Comparison of ENCODE assay signal across 22 cellular contexts in the genomic region with DNA sequence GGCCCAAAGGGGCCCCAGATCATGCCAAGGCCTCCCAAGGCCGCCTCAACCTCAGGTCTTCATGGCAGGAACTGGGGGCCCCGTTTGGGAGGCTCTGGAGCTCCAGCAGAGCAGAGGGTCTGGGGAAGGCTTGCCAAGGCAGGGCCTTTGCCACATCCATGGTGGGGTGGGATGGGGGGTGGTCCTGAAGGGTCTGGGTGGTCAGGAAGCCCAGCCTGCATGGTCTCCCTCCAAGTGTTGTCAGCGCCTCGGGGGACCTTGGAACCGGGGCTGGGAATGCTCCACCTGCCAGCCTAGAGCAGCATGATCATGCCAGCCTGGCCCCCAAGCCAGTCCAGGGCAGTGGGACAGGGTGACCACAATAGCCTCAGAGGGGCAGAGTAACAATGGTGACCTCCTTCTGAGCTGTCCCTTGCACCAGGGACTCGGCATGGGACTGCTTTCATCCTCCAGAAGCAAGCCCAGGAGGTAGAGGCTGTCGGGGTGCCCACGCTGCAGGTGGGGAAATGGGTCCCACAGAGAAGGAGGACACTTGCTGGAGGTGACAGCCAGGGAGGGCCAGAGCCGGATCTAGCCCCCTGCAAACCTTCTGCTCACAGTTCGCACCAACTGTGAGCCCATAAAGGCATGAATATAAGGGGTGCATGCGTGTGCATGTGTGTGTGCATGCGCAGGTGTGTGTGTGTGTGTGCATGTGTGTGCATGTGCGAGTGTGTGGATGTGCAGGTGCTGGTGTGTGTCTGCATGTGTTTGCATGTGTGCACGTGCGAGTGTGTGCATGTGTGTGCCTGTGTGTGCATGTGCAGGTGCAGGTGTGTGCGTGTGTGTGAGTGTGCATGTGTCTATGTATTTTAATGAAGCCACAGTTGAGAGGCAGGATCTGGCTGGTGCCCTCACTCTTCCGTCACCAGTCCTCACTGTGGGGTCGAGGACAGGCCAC.
DNase-seq lines count a peak whose midpoint lies in the region; ATAC-seq and TF ChIP-seq lines count a peak whose summit lies in the region.
"Had no signal": no experiment of that assay in that cellular context is flagged by ENCODE, and none has a peak within 500 bp of the region (broad histone marks: within the 10 kb centered on the region; RNA-seq: fewer than 3 reads in every experiment).

No MANE protein-coding gene starts in this region.

- H3K4me3 Mint-ChIP-seq in activated CD8-positive, alpha-beta memory T cell treated with anti-CD3 and anti-CD28 coated beads, Interleukin-2, amount 10 ng/mL, durations not matched to agents 7 days and 5 days = no peak overlapping the region
- H3K4me3 Mint-ChIP-seq: CD4-positive, alpha-beta memory T cell; dendritic cell treated with granulocyte-macrophage colony-stimulating factor and Interleukin-4, amounts not matched to agents 40 ng/mL and 50 ng/mL, for 4 days; nephron had no signal

- no peaks in the 10 kb centered on the region for H3K9me3 Mint-ChIP-seq in activated CD8-positive, alpha-beta memory T cell treated with anti-CD3 and anti-CD28 coated beads, Interleukin-2, amount 10 ng/mL, durations not matched to agents 7 days and 5 days (ENCODE audit: low read depth)
- H3K9me3 Mint-ChIP-seq: dendritic cell treated with granulocyte-macrophage colony-stimulating factor and Interleukin-4, amounts not matched to agents 40 ng/mL and 50 ng/mL, for 4 days had no signal

- no peak overlapping the region for H3K4me3 ChIP-seq in right lobe of liver
- no peak overlapping the region for H3K4me3 ChIP-seq in testis
- H3K4me3 ChIP-seq: hepatocyte, Peyer's patch, thoracic aorta had no signal

- TF ChIP-seq POLR2A in right lobe of liver (IDR thresholded peaks at IDR 0.05) = no peak
- no peak for TF ChIP-seq POLR2A in testis (IDR thresholded peaks at IDR 0.05)

- WGBS in right lobe of liver (ENCODE audit: insufficient coverage, low coverage, low lambda C conversion rate, missing lambda C conversion rate) = 85% methylated on average over 7 of the region's 18 CpGs
- WGBS in testis, 2 donors = 88 to 90% methylated on average over 13 to 18 of the region's 18 CpGs

- H3K27me3 ChIP-seq in right lobe of liver (no peaks in the 10 kb centered on the region), testis (no peaks in the 10 kb centered on the region)
- H3K27me3 ChIP-seq: brain microvascular endothelial cell, hepatocyte, Peyer's patch had no signal

- H3K9me3 ChIP-seq in right lobe of liver = peaks cover 0 to 5% (median 0%) of the 10 kb centered on the region in 4 donors
- H3K9me3 ChIP-seq in testis = no peaks in the 10 kb centered on the region

- no peak for TF ChIP-seq CTCF in right lobe of liver (IDR thresholded peaks at IDR 0.05)
- no peak for TF ChIP-seq CTCF in testis (IDR thresholded peaks at IDR 0.05)

- H3K27ac Mint-ChIP-seq in activated CD8-positive, alpha-beta memory T cell treated with anti-CD3 and anti-CD28 coated beads, Interleukin-2, amount 10 ng/mL, durations not matched to agents 7 days and 5 days = no peak overlapping the region
- H3K27ac Mint-ChIP-seq: CD4-positive, alpha-beta memory T cell; dendritic cell treated with granulocyte-macrophage colony-stimulating factor and Interleukin-4, amounts not matched to agents 40 ng/mL and 50 ng/mL, for 4 days; nephron had no signal

- peaks cover 2% of the 10 kb centered on the region for H3K27me3 Mint-ChIP-seq in activated CD8-positive, alpha-beta memory T cell treated with anti-CD3 and anti-CD28 coated beads, Interleukin-2, amount 10 ng/mL, durations not matched to agents 7 days and 5 days

- CTCF ChIA-PET in activated CD8-positive, alpha-beta memory T cell treated with anti-CD3 and anti-CD28 coated beads, Interleukin-2, amount 10 ng/mL, durations not matched to agents 7 days and 5 days (lab: Charles Lee) = no interaction called here

- peaks cover 2% of the 10 kb centered on the region for H3K4me1 Mint-ChIP-seq in activated CD8-positive, alpha-beta memory T cell treated with anti-CD3 and anti-CD28 coated beads, Interleukin-2, amount 10 ng/mL, durations not matched to agents 7 days and 5 days

- DNase-seq in cardiac septum (ENCODE audit: low spot score) = peak; percentile 66
- no peak for DNase-seq in left cardiac atrium
- DNase-seq in activated CD8-positive, alpha-beta memory T cell treated with anti-CD3 and anti-CD28 coated beads, Interleukin-2, amount 10 ng/mL, durations not matched to agents 7 days and 5 days = peak; percentile 30
- DNase-seq in right lobe of liver = peak in 1 of 3 donors; percentile 49
- DNase-seq in testis = peak; percentile 10
- DNase-seq in EL = no peak
- no peak for DNase-seq in NCI-H1417 (lab: John Stamatoyannopoulos, UW)
- DNase-seq: CD4-positive, alpha-beta memory T cell; foreskin fibroblast; KBM-7; NCI-H187 treated with DMSO at 0.1 percent for 48 hours; NCI-H226; stimulated activated CD4-positive, alpha-beta T cell treated with anti-CD3 and anti-CD28 coated beads, Interleukin-12 subunit alpha, Interleukin-12 subunit beta, amount 100 ng/mL, for 4 hours; T-helper 9 cell had no signal

- peak overlapping the region in 2 of 3 donors; percentile 85 to 88 for H3K27ac ChIP-seq in right lobe of liver
- no peak overlapping the region for H3K27ac ChIP-seq in testis
- H3K27ac ChIP-seq: brain microvascular endothelial cell, hepatocyte, Peyer's patch, thoracic aorta had no signal

- intact Hi-C loops in cardiac septum (cut with DNase I) (no loop called here), left cardiac atrium (cut with DNase I) (no loop called here), right lobe of liver (cut with DNase I) (no loop called here), testis (cut with DNase I; ENCODE audit: low total_unique reads) (no loop called here)

- H3K4me1 ChIP-seq in right lobe of liver = peaks cover 0 to 53% (median 30%) of the 10 kb centered on the region in 4 donors
- no peaks in the 10 kb centered on the region for H3K4me1 ChIP-seq in testis
- H3K4me1 ChIP-seq: Peyer's patch had no signal

- no peaks in the 10 kb centered on the region for H3K36me3 Mint-ChIP-seq in activated CD8-positive, alpha-beta memory T cell treated with anti-CD3 and anti-CD28 coated beads, Interleukin-2, amount 10 ng/mL, durations not matched to agents 7 days and 5 days
- H3K36me3 Mint-ChIP-seq: CD4-positive, alpha-beta memory T cell had no signal

- no peaks in the 10 kb centered on the region for H3K36me3 ChIP-seq in right lobe of liver
- no peaks in the 10 kb centered on the region for H3K36me3 ChIP-seq in testis (ENCODE audit: low read depth, missing control alignments)
- H3K36me3 ChIP-seq: brain microvascular endothelial cell, Peyer's patch, thoracic aorta had no signal

- ATAC-seq in left cardiac atrium (no peak), right lobe of liver (no peak), HG03280 (IDR thresholded peaks at IDR 0.05; ENCODE audit: unreplicated experiment) (no peak)
- no peak for ATAC-seq in activated CD8-positive, alpha-beta memory T cell treated with anti-CD3 and anti-CD28 coated beads, Interleukin-2, amount 10 ng/mL, durations not matched to agents 7 days and 5 days
- ATAC-seq: HCT116 had no signal

Comparison
In these comparisons a context has a peak if more than half of its experiments do, and no peak if none do; other contexts are left out.
1. DNase-seq: peak in cardiac septum (single experiment), activated CD8-positive, alpha-beta memory T cell treated with anti-CD3 and anti-CD28 coated beads, Interleukin-2, amount 10 ng/mL, durations not matched to agents 7 days and 5 days (single experiment) and testis (single experiment); none in left cardiac atrium (single experiment), EL (single experiment) and NCI-H1417 (0 of 3).
2. H3K27ac ChIP-seq: peak in right lobe of liver (2 of 3); none in testis (0 of 2).